In the genomic region with DNA sequence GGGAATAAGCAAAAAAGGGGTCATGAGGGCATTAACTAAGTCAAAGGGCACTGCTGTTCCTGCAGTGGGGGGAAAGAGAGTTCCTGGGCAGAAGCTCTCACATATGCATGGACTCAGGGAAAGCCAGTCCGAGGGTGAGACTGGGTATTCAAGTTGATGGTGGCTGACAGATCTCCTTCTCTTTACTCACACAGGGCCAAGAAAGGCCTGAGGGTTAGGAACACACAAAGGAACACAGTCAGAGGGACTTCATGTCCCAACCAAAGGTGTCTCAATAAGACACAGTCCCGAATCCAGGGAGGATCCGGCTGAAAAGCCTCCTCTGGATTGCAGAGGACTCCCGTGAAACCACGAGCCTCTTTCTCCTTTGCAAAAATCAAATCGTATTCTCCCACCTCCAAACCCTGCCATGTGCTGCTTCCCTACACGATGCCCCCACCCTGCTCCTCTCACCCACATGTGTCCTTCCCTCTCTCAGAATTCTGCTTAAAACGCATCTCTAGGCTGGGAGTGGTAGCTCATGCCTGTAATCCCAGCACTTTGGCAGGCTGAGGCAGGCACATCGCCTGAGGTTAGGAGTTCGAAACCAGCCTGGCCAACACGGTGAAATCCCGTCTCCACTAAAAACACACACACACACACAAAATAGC, we compare ENCODE assay signal across 21 cellular contexts. TPM values are rescaled to one million over a fixed set of nuclear protein-coding genes. Genes with fewer than 3 reads are reported as not detected.
A peak's percentile ranks its signal among the peaks of the same experiment; 100 is the strongest.
DNase-seq lines count a peak whose midpoint lies in the region; ATAC-seq and TF ChIP-seq lines count a peak whose summit lies in the region.
"Had no signal": no experiment of that assay in that cellular context is flagged by ENCODE, and none has a peak within 500 bp of the region (broad histone marks: within the 10 kb centered on the region; RNA-seq: fewer than 3 reads in every experiment).

No MANE protein-coding gene starts in this region.

- H3K27me3 ChIP-seq in Panc1 (ENCODE audit: control insufficient read depth, insufficient read depth, low read length) (no peaks in the 10 kb centered on the region), stomach (no peaks in the 10 kb centered on the region)
- H3K27me3 ChIP-seq: neutrophil, right lobe of liver had no signal

- ATAC-seq in Panc1 = no peak
- no peak for ATAC-seq in HG02970 (IDR thresholded peaks at IDR 0.05; ENCODE audit: low FRiP score, unreplicated experiment)
- ATAC-seq: activated T-helper 17 cell treated with anti-CD3 and anti-CD28 coated beads, Interleukin-2, amount 50 U/mL, for 72 hours; K562; right lobe of liver had no signal

- 81 to 87% methylated on average over 8 to 11 of the region's 12 CpGs for WGBS in mesodermal cell (ENCODE audit: insufficient coverage in 2 of 2), 2 experiments
- 84 to 91% (median 89%) methylated on average over 12 of the region's 12 CpGs for WGBS in stomach, 5 donors

- TF ChIP-seq POLR2A in stomach (IDR thresholded peaks at IDR 0.05) = no peak

- intact Hi-C loops in Panc1 (cut with micrococcal nuclease; ENCODE audit: unreplicated experiment) = no loop called here
- intact Hi-C loops in stomach (cut with DNase I; ENCODE audit: low total_unique reads) = no loop called here

- TF ChIP-seq CTCF in Panc1 (IDR thresholded peaks at IDR 0.05) (no peak), stomach (IDR thresholded peaks at IDR 0.05) (no peak)

- H3K4me1 ChIP-seq in Panc1 (ENCODE audit: control insufficient read depth, insufficient read depth, low read length) = peaks cover 71% of the 10 kb centered on the region
- peaks cover 60% of the 10 kb centered on the region for H3K4me1 ChIP-seq in mesodermal cell (ENCODE audit: control insufficient read depth, insufficient read depth, low read length, poor library complexity, severe bottlenecking)
- H3K4me1 ChIP-seq in stomach = peaks cover 50 to 94% (median 80%) of the 10 kb centered on the region in 4 donors

- TF ChIP-seq EP300 in stomach (IDR thresholded peaks at IDR 0.05) = no peak

- no peaks in the 10 kb centered on the region for H3K9me3 ChIP-seq in Panc1 (ENCODE audit: control insufficient read depth, insufficient read depth, low read depth, low read length)
- H3K9me3 ChIP-seq in mesodermal cell (ENCODE audit: control insufficient read depth, low read length) = no peaks in the 10 kb centered on the region
- H3K9me3 ChIP-seq in stomach = no peaks in the 10 kb centered on the region
- H3K9me3 ChIP-seq: Caco-2, neutrophil, right lobe of liver had no signal

- H3K27ac ChIP-seq in Panc1 (ENCODE audit: low read length) = peak overlapping the region; percentile 78
- peak overlapping the region; percentile 96 for H3K27ac ChIP-seq in cingulate gyrus (ENCODE audit: low read depth, low read length)
- H3K27ac ChIP-seq in mesodermal cell (ENCODE audit: low read depth, low read length, severe bottlenecking) = peak overlapping the region; percentile 23
- peak overlapping the region in 3 of 5 donors; percentile 44 to 99 (median 58) for H3K27ac ChIP-seq in stomach
- H3K27ac ChIP-seq: neutrophil, right lobe of liver had no signal

- DNase-seq in Panc1 (ENCODE audit: low read depth, low spot score) (no peak), stomach (no peak), activated T-cell treated with anti-CD3 and anti-CD28 coated beads for 4 hours (no peak), NCI-H128 (lab: John Stamatoyannopoulos, UW; ENCODE audit: unreplicated experiment) (no peak), AG08396 (ENCODE audit: low spot score) (no peak)
- DNase-seq: activated CD4-positive, CD25-positive, alpha-beta regulatory T cell; activated naive CD8-positive, alpha-beta T cell treated with anti-CD3 and anti-CD28 coated beads, Interleukin-2, amount 10 ng/mL, durations not matched to agents 7 days and 5 days; AML-193; Caco-2; H9; MV-4-11; NCI-H526; right lobe of liver; SHP77 treated with DMSO at 0.1 percent for 48 hours; stimulated activated CD4-positive, alpha-beta T cell treated with anti-CD3 and anti-CD28 coated beads, Interleukin-1b, Interleukin-23, amount 100 ng/mL, for 48 hours had no signal

- no peaks in the 10 kb centered on the region for H3K36me3 ChIP-seq in Panc1 (ENCODE audit: control insufficient read depth, insufficient read depth, low read length)
- no peaks in the 10 kb centered on the region for H3K36me3 ChIP-seq in mesodermal cell (ENCODE audit: control insufficient read depth, insufficient read depth, low read length)
- H3K36me3 ChIP-seq in stomach = no peaks in the 10 kb centered on the region
- H3K36me3 ChIP-seq: neutrophil, right lobe of liver had no signal

- H3K4me3 ChIP-seq in Panc1 (ENCODE audit: low read depth in 2 of 2, low read length in 2 of 2) (no peak overlapping the region), mesodermal cell (ENCODE audit: extremely low read depth, insufficient read depth, low read length, poor library complexity, severe bottlenecking) (no peak overlapping the region), stomach (no peak overlapping the region)
- H3K4me3 ChIP-seq: K562, right lobe of liver had no signal

- POLR2A ChIA-PET in Panc1 (lab: Charles Lee) = no interaction called here

- in situ Hi-C loops in Panc1 (cut with HindIII; ENCODE audit: low pct_unique_long_range_greater_than_20kb, low sequenced_read_pairs) = no loop called here

- no TSS peak for BruUV-seq in Panc1 (replicated peaks; lab: Mats Ljungman, UMichigan)

- CTCF ChIA-PET in Panc1 (lab: Charles Lee) = interaction anchor here (0.6 kb wide), 1 partner anchor 72 kb away, joined by 3 read pairs; no protein-coding TSS in a partner anchor

RNA-seq across cellular contexts. Expression of a gene that starts 23.6 kb away (rescaled TPM):
- total RNA-seq in Panc1 (2021; ENCODE audit: unreplicated experiment) (103 TPM), stomach (100 to 1,000 TPM in 1 of 5 donors, 10 to 100 TPM in 4; 10.5 to 111 (median 23.6) TPM)
- 107 TPM for polyA plus RNA-seq in Panc1 (2012; ENCODE audit: insufficient read length)
- 17.0 TPM for polyA plus RNA-seq in mesodermal cell (2013, experiment 1 of 2)
- 17.3 TPM for polyA plus RNA-seq in mesodermal cell (2013, experiment 2 of 2)
- 10 to 100 TPM; 16.5 to 30.1 (median 19.8) TPM for polyA plus RNA-seq in stomach

RNA-seq across cellular contexts. Expression of a gene that starts 56.4 kb away (rescaled TPM):
- total RNA-seq in Panc1 (2021; ENCODE audit: unreplicated experiment) (73.5 TPM), stomach (100 to 1,000 TPM in 1 of 5 donors, 10 to 100 TPM in 3, 1 to 10 TPM in 1; 7.8 to 103 (median 31.0) TPM)
- 50.1 TPM for polyA plus RNA-seq in Panc1 (2012; ENCODE audit: insufficient read length)
- 80.2 TPM for polyA plus RNA-seq in mesodermal cell (2013, experiment 1 of 2)
- 79.5 TPM for polyA plus RNA-seq in mesodermal cell (2013, experiment 2 of 2)
- 10 to 100 TPM; 15.8 to 27.2 (median 19.7) TPM for polyA plus RNA-seq in stomach

Comparison
In these comparisons a context has a peak if more than half of its experiments do, and no peak if none do; other contexts are left out.
1. H3K27ac ChIP-seq: peak in every context shown above with its lines; median percentile 96 in cingulate gyrus; 78 in Panc1; 58 in stomach; 23 in mesodermal cell.